ENCODE assay signal across 37 cellular contexts in the genomic region with DNA sequence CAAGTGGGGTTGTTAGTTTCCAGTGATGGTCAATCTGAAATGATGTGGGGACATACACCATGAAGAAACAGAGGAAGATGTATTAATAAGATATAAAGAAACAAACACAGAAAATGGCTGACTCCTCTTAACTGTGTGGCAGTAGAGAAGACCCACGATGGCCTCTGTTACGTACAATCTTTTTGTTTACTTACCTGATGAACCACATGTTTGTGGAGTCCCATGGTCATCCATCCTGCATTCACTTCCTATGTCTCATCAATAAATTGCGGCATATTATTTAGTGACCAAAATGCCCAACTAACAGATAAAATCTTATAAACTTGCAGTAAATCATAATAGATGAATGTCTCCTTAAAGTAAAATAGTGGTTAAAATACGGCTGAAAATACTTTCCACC.
"Had no signal": no experiment of that assay in that cellular context is flagged by ENCODE, and none has a peak within 500 bp of the region (broad histone marks: within the 10 kb centered on the region; RNA-seq: fewer than 3 reads in every experiment).

No MANE protein-coding gene starts in this region.

- ATAC-seq: activated CD8-positive, alpha-beta T cell treated with anti-CD3 and anti-CD28 coated beads for 36 hours; activated naive CD4-positive, alpha-beta T cell treated with anti-CD3 and anti-CD28 coated beads, Interleukin-2, amount 50 U/mL, for 72 hours; activated T-cell treated with anti-CD3 and anti-CD28 coated beads, Interleukin-2, amount 50 U/mL, for 4 hours; activated T-cell treated with anti-CD3 and anti-CD28 coated beads, Interleukin-2, amount 50 U/mL, for 72 hours; activated T-helper 17 cell treated with anti-CD3 and anti-CD28 coated beads, Interleukin-2, amount 50 U/mL, for 72 hours; body of pancreas had no signal

- H3K27me3 Mint-ChIP-seq: activated B cell treated with CpG ODN at 0.5 μM for 24 hours; activated CD4-positive, alpha-beta memory T cell treated with anti-CD3 and anti-CD28 coated beads for 36 hours; activated CD4-positive, alpha-beta T cell treated with anti-CD3 and anti-CD28 coated beads, Interleukin-2, amount 10 ng/mL, durations not matched to agents 24 days and 14 days; activated CD8-positive, alpha-beta T cell treated with anti-CD3 and anti-CD28 coated beads for 36 hours; activated naive CD8-positive, alpha-beta T cell treated with anti-CD3 and anti-CD28 coated beads for 36 hours; activated T-helper 17 cell treated with anti-CD3 and anti-CD28 coated beads, Interleukin-2, amount 50 U/mL, for 72 hours had no signal

- H3K9me3 ChIP-seq: adrenal gland had no signal

- H3K4me1 ChIP-seq: adrenal gland, body of pancreas, breast epithelium had no signal

- H3K27me3 ChIP-seq: adrenal gland, body of pancreas, brain microvascular endothelial cell, breast epithelium had no signal

- H3K27ac ChIP-seq: adrenal gland, body of pancreas, brain microvascular endothelial cell, breast epithelium, VCaP had no signal

- FAIRE-seq: astrocyte, TTC549 had no signal

- H3K27ac Mint-ChIP-seq: activated B cell treated with CpG ODN at 0.5 μM for 24 hours; activated CD4-positive, alpha-beta memory T cell treated with anti-CD3 and anti-CD28 coated beads for 36 hours; activated CD4-positive, alpha-beta T cell treated with anti-CD3 and anti-CD28 coated beads, Interleukin-2, amount 10 ng/mL, durations not matched to agents 24 days and 14 days; activated CD8-positive, alpha-beta T cell treated with anti-CD3 and anti-CD28 coated beads for 36 hours; activated naive CD4-positive, alpha-beta T cell treated with anti-CD3 and anti-CD28 coated beads for 36 hours; activated naive CD4-positive, alpha-beta T cell treated with anti-CD3 and anti-CD28 coated beads, Interleukin-2, amount 50 U/mL, for 72 hours; activated naive CD8-positive, alpha-beta T cell treated with anti-CD3 and anti-CD28 coated beads for 36 hours; activated T-cell treated with anti-CD3 and anti-CD28 coated beads, Interleukin-2, amount 50 U/mL, for 72 hours; activated T-helper 1 cell treated with anti-CD3 and anti-CD28 coated beads, Interleukin-12 subunit alpha, Interleukin-12 subunit beta, Interleukin-2, Interleukin-4 antibody, amounts not matched to agents 30 ng/mL and 10 ng/mL and 1 ng/mL, durations not matched to agents 14 hours and 24 hours and 36 hours; activated T-helper 17 cell treated with anti-CD3 and anti-CD28 coated beads, Interleukin-2, amount 50 U/mL, for 72 hours; T-helper 1 cell treated with Interleukin-12 subunit alpha and Interleukin-12 subunit beta and Interleukin-4 antibody, amounts not matched to agents 30 μg/mL and 1 μg/mL, for 36 hours; T-helper 2 cell treated with Interferon-gamma antibody and Interleukin-4, amounts not matched to agents 5 μg/mL and 100 μg/mL, for 36 hours had no signal

- DNase-seq: activated B cell treated with CpG ODN at 0.5 μM for 24 hours; activated CD4-positive, alpha-beta memory T cell treated with anti-CD3 and anti-CD28 coated beads for 36 hours; activated CD4-positive, alpha-beta T cell treated with anti-CD3 and anti-CD28 coated beads for 4 hours; activated CD4-positive, alpha-beta T cell treated with anti-CD3 and anti-CD28 coated beads, Interleukin-2, amount 10 ng/mL, durations not matched to agents 24 days and 14 days; activated CD4-positive, alpha-beta T cell treated with anti-CD3 and anti-CD28 coated beads, Interleukin-2, amount 50 U/mL, for 1 hour; activated CD4-positive, alpha-beta T cell treated with anti-CD3 and anti-CD28 coated beads, Interleukin-2, amount 50 U/mL, for 4 hours; activated CD4-positive, CD25-positive, alpha-beta regulatory T cell treated with anti-CD3 and anti-CD28 coated beads, Interleukin-2, amount 50 U/mL, for 72 hours; activated CD8-positive, alpha-beta memory T cell treated with anti-CD3 and anti-CD28 coated beads, Interleukin-2, amount 50 U/mL, for 4 hours; activated CD8-positive, alpha-beta T cell treated with anti-CD3 and anti-CD28 coated beads for 36 hours; activated effector memory CD4-positive, alpha-beta T cell treated with anti-CD3 and anti-CD28 coated beads, Interleukin-2, amount 50 U/mL, for 16 hours; activated gamma-delta T cell treated with Interleukin-2 at 50 U/mL for 16 hours; activated naive CD4-positive, alpha-beta T cell; activated naive CD4-positive, alpha-beta T cell treated with anti-CD3 and anti-CD28 coated beads for 36 hours; activated naive CD4-positive, alpha-beta T cell treated with anti-CD3 and anti-CD28 coated beads, Interleukin-2, amount 50 U/mL, for 16 hours; activated naive CD8-positive, alpha-beta T cell treated with anti-CD3 and anti-CD28 coated beads for 36 hours; activated T-cell treated with anti-CD3 and anti-CD28 coated beads for 4 hours; activated T-cell treated with anti-CD3 and anti-CD28 coated beads, Interleukin-2, amount 50 U/mL, for 1 hour; activated T-cell treated with anti-CD3 and anti-CD28 coated beads, Interleukin-2, amount 50 U/mL, for 4 hours; activated T-cell treated with anti-CD3 and anti-CD28 coated beads, Interleukin-2, amount 50 U/mL, for 72 hours; adrenal gland; amniotic stem cell; aorta; body of pancreas; brain microvascular endothelial cell; central memory CD4-positive, alpha-beta T cell; T-helper 1 cell; T-helper 2 cell; T-helper 9 cell had no signal

- H3K9me3 Mint-ChIP-seq: activated CD4-positive, alpha-beta T cell treated with anti-CD3 and anti-CD28 coated beads, Interleukin-2, amount 10 ng/mL, durations not matched to agents 24 days and 14 days; activated T-helper 1 cell treated with anti-CD3 and anti-CD28 coated beads, Interleukin-12 subunit alpha, Interleukin-12 subunit beta, Interleukin-2, Interleukin-4 antibody, amounts not matched to agents 30 ng/mL and 10 ng/mL and 1 ng/mL, durations not matched to agents 14 hours and 24 hours and 36 hours had no signal

- H3K36me3 Mint-ChIP-seq: activated CD4-positive, alpha-beta memory T cell treated with anti-CD3 and anti-CD28 coated beads for 36 hours; activated naive CD4-positive, alpha-beta T cell treated with anti-CD3 and anti-CD28 coated beads, Interleukin-2, amount 50 U/mL, for 72 hours; activated naive CD8-positive, alpha-beta T cell treated with anti-CD3 and anti-CD28 coated beads for 36 hours had no signal

- H3K4me1 Mint-ChIP-seq: activated B cell treated with CpG ODN at 0.5 μM for 24 hours; activated CD4-positive, alpha-beta T cell treated with anti-CD3 and anti-CD28 coated beads, Interleukin-2, amount 10 ng/mL, durations not matched to agents 24 days and 14 days; activated naive CD8-positive, alpha-beta T cell treated with anti-CD3 and anti-CD28 coated beads for 36 hours; activated T-helper 17 cell treated with anti-CD3 and anti-CD28 coated beads, Interleukin-2, amount 50 U/mL, for 72 hours had no signal

- H3K4me3 Mint-ChIP-seq: activated B cell treated with CpG ODN at 0.5 μM for 24 hours; activated CD4-positive, alpha-beta memory T cell treated with anti-CD3 and anti-CD28 coated beads for 36 hours; activated CD4-positive, alpha-beta T cell treated with anti-CD3 and anti-CD28 coated beads, Interleukin-2, amount 10 ng/mL, durations not matched to agents 24 days and 14 days; activated CD8-positive, alpha-beta T cell treated with anti-CD3 and anti-CD28 coated beads for 36 hours; activated naive CD4-positive, alpha-beta T cell treated with anti-CD3 and anti-CD28 coated beads for 36 hours; activated naive CD8-positive, alpha-beta T cell treated with anti-CD3 and anti-CD28 coated beads for 36 hours; activated T-cell treated with anti-CD3 and anti-CD28 coated beads, Interleukin-2, amount 50 U/mL, for 4 hours; activated T-cell treated with anti-CD3 and anti-CD28 coated beads, Interleukin-2, amount 50 U/mL, for 72 hours; activated T-helper 1 cell treated with anti-CD3 and anti-CD28 coated beads, Interleukin-12 subunit alpha, Interleukin-12 subunit beta, Interleukin-2, Interleukin-4 antibody, amounts not matched to agents 30 ng/mL and 10 ng/mL and 1 ng/mL, durations not matched to agents 14 hours and 24 hours and 36 hours; activated T-helper 17 cell treated with anti-CD3 and anti-CD28 coated beads, Interleukin-2, amount 50 U/mL, for 72 hours; T-helper 1 cell treated with Interleukin-12 subunit alpha and Interleukin-12 subunit beta and Interleukin-4 antibody, amounts not matched to agents 30 μg/mL and 1 μg/mL, for 36 hours; T-helper 2 cell treated with Interferon-gamma antibody and Interleukin-4, amounts not matched to agents 5 μg/mL and 100 μg/mL, for 36 hours had no signal

- H3K36me3 ChIP-seq: adrenal gland, brain microvascular endothelial cell, breast epithelium had no signal

- H3K4me3 ChIP-seq: adrenal gland, body of pancreas, breast epithelium had no signal
